8 cellular contexts compared by ENCODE assay signal in the genomic region with DNA sequence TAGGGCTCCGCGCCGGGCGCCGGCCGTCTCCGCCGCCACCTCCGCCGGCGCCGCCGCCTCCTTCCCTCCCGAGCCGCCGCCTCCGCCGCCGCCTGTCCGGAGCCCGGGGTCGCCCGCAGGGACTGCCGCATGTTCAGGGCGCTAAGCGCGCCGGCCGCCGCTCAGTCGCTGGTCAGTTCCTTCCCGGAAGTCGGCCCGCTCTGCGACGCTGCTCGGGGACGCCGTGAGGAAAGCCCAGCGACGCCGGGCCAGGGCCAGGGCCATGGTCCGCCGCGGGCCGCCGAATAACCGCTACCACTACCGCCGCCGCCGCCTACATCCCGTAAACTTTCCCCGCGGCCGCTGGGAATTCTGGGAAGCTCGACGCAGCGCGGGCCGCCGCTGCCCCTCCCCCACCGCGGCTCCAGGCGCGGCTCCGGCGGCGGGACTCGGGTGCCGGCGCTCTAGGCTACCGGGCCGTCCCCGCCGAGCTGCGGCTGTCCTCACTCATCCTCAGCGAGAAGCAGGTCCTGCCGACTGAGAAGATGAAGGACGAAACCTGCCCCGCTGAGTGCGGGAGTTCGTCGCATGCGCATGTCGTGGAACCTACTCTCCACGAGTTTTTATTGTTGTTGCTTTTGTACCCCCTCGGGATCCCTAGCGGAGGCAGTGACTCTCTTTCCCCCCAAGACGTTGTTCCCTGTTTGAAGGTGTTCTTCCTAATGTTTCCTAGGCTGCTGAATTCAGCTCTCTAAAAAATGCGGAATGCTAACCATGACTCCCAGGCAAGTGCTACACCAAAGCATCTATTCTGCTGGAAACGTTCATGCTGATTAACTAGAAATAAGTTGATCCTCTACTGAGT. TPM values are rescaled to one million over a fixed set of nuclear protein-coding genes. Genes with fewer than 3 reads are reported as not detected.
DNase-seq lines count a peak whose midpoint lies in the region; ATAC-seq, FAIRE-seq and TF ChIP-seq lines count a peak whose summit lies in the region.

A gene (minus strand): TSS at position 299 of the 844 bp plus-strand sequence. CDS start 339 bp downstream, outside the sequence.

- peak; percentile 73 for ATAC-seq in HG03439 (IDR thresholded peaks at IDR 0.05; ENCODE audit: unreplicated experiment)

- peaks cover 3% of the 10 kb centered on the region; the same call in 1 of the 2 replicates for H3K23me2 ChIP-seq in H1 (ENCODE audit: low read depth, low read length)

- POLR2A ChIA-PET in activated CD8-positive, alpha-beta memory T cell treated with anti-CD3 and anti-CD28 coated beads for 36 hours (lab: Charles Lee), result interaction anchor here (0.7 to 1.4 kb wide), 3 partner anchors 69 to 580 kb away, joined by 3 to 5 read pairs (median 3); no protein-coding TSS in a partner anchor
- POLR2A ChIA-PET in H1 (lab: Charles Lee; ENCODE audit: partially characterized antibody), result interaction anchor here (0.6 to 4.6 kb wide), 14 partner anchors 9 to 425 kb away, joined by 3 to 70 read pairs (median 4); a partner anchor contains a TSS

- H3K79me2 ChIP-seq in H1 (ENCODE audit: control insufficient read depth in 1 of 2, insufficient read depth in 2 of 2, low read length in 2 of 2) (peaks cover 4 to 45% of the 10 kb centered on the region in 2 experiments; a peak in 3 of 4 replicates), mesendoderm (ENCODE audit: control insufficient read depth, insufficient read depth, low read length) (peaks cover 17% of the 10 kb centered on the region)

- no peak; a peak in 1 of 4 replicates for TF ChIP-seq RAD21 in H1 (IDR thresholded peaks at IDR 0.05 in 1 of 2, conservative IDR thresholded peaks at IDR 0.05 in 1 of 2; ENCODE audit: low read depth in 2 of 2, low read length in 2 of 2)

- peak within 1 kb of the TSS; percentile 75; the same call in 1 of the 2 replicates for H2BK15ac ChIP-seq in H1 (ENCODE audit: low read length)
- H2BK15ac ChIP-seq in mesendoderm (replicated peaks; ENCODE audit: low read depth), result no peak within 1 kb of the TSS

- H3K23ac ChIP-seq in H1 (ENCODE audit: insufficient read length) (no peak within 1 kb of the TSS), mesendoderm (ENCODE audit: low read length) (no peak within 1 kb of the TSS)

- H2AFZ ChIP-seq in H1 (ENCODE audit: low read length), result peak within 1 kb of the TSS; percentile 70; the same call in 1 of the 2 replicates

- H3K4me3 ChIP-seq in BLaER1 treated with 17β-estradiol and CSF1 and Interleukin-3, amounts not matched to agents 10 nM and 100 nM, result peak within 1 kb of the TSS; percentile 81 to 96 (median 90)
- peak within 1 kb of the TSS; percentile 72 to 97 (median 87) for H3K4me3 ChIP-seq in H1 (ENCODE audit: extremely low read depth in 1 of 4, insufficient read depth in 2 of 4, low read depth in 3 of 4, low read length in 4 of 4)
- peak within 1 kb of the TSS; percentile 88 for H3K4me3 ChIP-seq in mesendoderm (ENCODE audit: low read length)

- no peaks in the 10 kb centered on the region; a peak in 1 of 22 replicates for H3K9me3 ChIP-seq in BLaER1 treated with 17β-estradiol and CSF1 and Interleukin-3, amounts not matched to agents 10 nM and 100 nM (replicated peaks in 1 of 11)
- no peaks in the 10 kb centered on the region for H3K9me3 ChIP-seq in H1 (ENCODE audit: insufficient read depth in 2 of 2, low read depth in 1 of 2, low read length in 1 of 2)

- peak within 1 kb of the TSS; percentile 84 for H3K14ac ChIP-seq in H1 (ENCODE audit: insufficient read length)

- peak within 1 kb of the TSS; percentile 95 for H4K5ac ChIP-seq in H1 (ENCODE audit: insufficient read length, low read depth, low read length)
- no peak within 1 kb of the TSS for H4K5ac ChIP-seq in mesendoderm (ENCODE audit: low read length)

- CTCF ChIA-PET in activated CD8-positive, alpha-beta memory T cell treated with anti-CD3 and anti-CD28 coated beads for 36 hours (lab: Charles Lee), result no interaction called here
- CTCF ChIA-PET in H1 (lab: Charles Lee; ENCODE audit: partially characterized antibody), result interaction anchor here (0.6 to 1.0 kb wide), 3 partner anchors 40 to 192 kb away, joined by 3 to 4 read pairs (median 3); no protein-coding TSS in a partner anchor

- peak within 1 kb of the TSS; percentile 83 for H4K91ac ChIP-seq in H1 (replicated peaks; ENCODE audit: insufficient read length, low read length)

- 0 out of 2 replicates have a peak within 1 kb of the TSS, but pooled peaks have one; percentile 11 for H2AK5ac ChIP-seq in H1 (ENCODE audit: low read depth, low read length)
- no peak within 1 kb of the TSS for H2AK5ac ChIP-seq in mesendoderm (ENCODE audit: low read length)

- H4K8ac ChIP-seq in H1 (ENCODE audit: extremely low read depth, insufficient read depth, low read length) (peak within 1 kb of the TSS; percentile 95), mesendoderm (ENCODE audit: low read depth, low read length) (peak within 1 kb of the TSS; percentile 70)

- H3K27ac ChIP-seq in BLaER1 treated with 17β-estradiol and CSF1 and Interleukin-3, amounts not matched to agents 10 nM and 100 nM, result peak within 1 kb of the TSS; percentile 77 to 95 (median 86)
- peak within 1 kb of the TSS; percentile 91 for H3K27ac ChIP-seq in H1 (ENCODE audit: low read depth, low read length)
- H3K27ac ChIP-seq in mesendoderm (ENCODE audit: low read depth, low read length), result peak within 1 kb of the TSS; percentile 95

- H3K9ac ChIP-seq in BLaER1 treated with 17β-estradiol and CSF1 and Interleukin-3, amounts not matched to agents 10 nM and 100 nM, result peak within 1 kb of the TSS; percentile 85 to 96 (median 89)
- H3K9ac ChIP-seq in H1 (replicated peaks in 1 of 4; ENCODE audit: extremely low read depth in 1 of 4, low read depth in 3 of 4, low read length in 3 of 4) (peak within 1 kb of the TSS; percentile 85 to 93 (median 88)), mesendoderm (ENCODE audit: low read length) (peak within 1 kb of the TSS; percentile 87)

- H3K79me1 ChIP-seq in H1 (ENCODE audit: low read depth, low read length) (no peaks in the 10 kb centered on the region), mesendoderm (ENCODE audit: low read length) (no peaks in the 10 kb centered on the region)

- peak within 1 kb of the TSS; percentile 19 for H2BK120ac ChIP-seq in H1 (replicated peaks; ENCODE audit: low read depth, low read length)
- no peak within 1 kb of the TSS for H2BK120ac ChIP-seq in mesendoderm (ENCODE audit: low read depth, low read length)

- H3K4me2 ChIP-seq in BLaER1 treated with 17β-estradiol and CSF1 and Interleukin-3, amounts not matched to agents 10 nM and 100 nM, result peak within 1 kb of the TSS; percentile 77 to 95 (median 88)
- H3K4me2 ChIP-seq in H1 (ENCODE audit: insufficient read depth in 1 of 2, low read depth in 2 of 2, low read length in 2 of 2) (peak within 1 kb of the TSS; percentile 83 to 89), mesendoderm (ENCODE audit: low read length) (peak within 1 kb of the TSS; percentile 89)

- H3K27me3 ChIP-seq in BLaER1 treated with 17β-estradiol and CSF1 and Interleukin-3, amounts not matched to agents 10 nM and 100 nM, result no peaks in the 10 kb centered on the region
- H3K27me3 ChIP-seq in H1 (replicated peaks in 1 of 4; ENCODE audit: control insufficient read depth in 3 of 4, extremely low read depth in 1 of 4, insufficient read depth in 3 of 4, low read length in 3 of 4) (no peaks in the 10 kb centered on the region), mesendoderm (ENCODE audit: insufficient read depth, low read length, poor library complexity) (no peaks in the 10 kb centered on the region)

- peaks cover 0 to 16% (median 0%) of the 10 kb centered on the region in 11 experiments; a peak in 2 of 22 replicates for H4K20me1 ChIP-seq in BLaER1 treated with 17β-estradiol and CSF1 and Interleukin-3, amounts not matched to agents 10 nM and 100 nM
- H4K20me1 ChIP-seq in H1 (replicated peaks in 1 of 2; ENCODE audit: control insufficient read depth in 1 of 2, insufficient read depth in 2 of 2, low read length in 2 of 2), result no peaks in the 10 kb centered on the region

- 0 out of 2 replicates have a peak within 1 kb of the TSS, but pooled peaks have one; percentile 34 for H2BK20ac ChIP-seq in H1 (ENCODE audit: low read length)

- no peak for FAIRE-seq in H1 (lab: Jason Lieb, UNC)

- peak; percentile 16 for DNase-seq in GM19238 (ENCODE audit: insufficient read length, low spot score)
- peak; percentile 87 for DNase-seq in NCI-H748 (lab: John Stamatoyannopoulos, UW; ENCODE audit: unreplicated experiment)
- peak in 1 of 2 experiments; percentile 87 for DNase-seq in H1 (ENCODE audit: low read depth in 1 of 2, low spot score in 2 of 2)
- DNase-seq in mesendoderm, result peak; percentile 89
- peak; percentile 9 for DNase-seq in stimulated activated CD8-positive, alpha-beta memory T cell treated with anti-CD3 and anti-CD28 coated beads, Interleukin-15, amount 100 ng/mL, for 1 hour (ENCODE audit: low read depth)

- 1% methylated on average over 23 of the region's 92 CpGs; no CpG with 5 or more reads in 1 of the 2 experiments for WGBS in H1 (ENCODE audit: extremely low coverage in 1 of 2, insufficient coverage in 1 of 2, insufficient read length in 1 of 2, insufficient replicate concordance in 2 of 2, low coverage in 1 of 2, low lambda C conversion rate in 2 of 2, missing lambda C conversion rate in 1 of 2), 2 experiments
- WGBS in mesendoderm (ENCODE audit: extremely low coverage, insufficient coverage, low lambda C conversion rate), result no CpG with 5 or more reads among the region's 92 CpGs

- TF ChIP-seq CTCF in H1 (IDR thresholded peaks at IDR 0.05; ENCODE audit: control extremely low read depth in 1 of 3, insufficient read depth in 1 of 3, low read depth in 1 of 3, low read length in 3 of 3), result no peak; a peak in 1 of 4 replicates

- peak; percentile 68 to 93 for TF ChIP-seq POLR2A in H1 (IDR thresholded peaks at IDR 0.05; ENCODE audit: control extremely low read depth in 1 of 2, low read depth in 2 of 2, low read length in 2 of 2)

- H2BK12ac ChIP-seq in H1 (ENCODE audit: low read depth, low read length), result peak within 1 kb of the TSS; percentile 99; the same call in 1 of the 2 replicates

- peak within 1 kb of the TSS; percentile 92 for H3K56ac ChIP-seq in H1 (replicated peaks; ENCODE audit: insufficient read length, low read depth, low read length)
- H3K56ac ChIP-seq in mesendoderm (ENCODE audit: low read length), result peak within 1 kb of the TSS; percentile 99

- peaks cover 18 to 42% (median 29%) of the 10 kb centered on the region in 10 experiments; a peak in 19 of 20 replicates for H3K4me1 ChIP-seq in BLaER1 treated with 17β-estradiol and CSF1 and Interleukin-3, amounts not matched to agents 10 nM and 100 nM
- peaks cover 7 to 17% (median 12%) of the 10 kb centered on the region in 4 experiments for H3K4me1 ChIP-seq in H1 (replicated peaks in 1 of 4; ENCODE audit: control insufficient read depth in 3 of 4, insufficient read depth in 4 of 4, low read length in 3 of 4)
- peaks cover 9% of the 10 kb centered on the region for H3K4me1 ChIP-seq in mesendoderm (ENCODE audit: control insufficient read depth, low read depth, low read length)

- peak; percentile 7 to 59; a peak in 2 of 3 replicates for TF ChIP-seq EP300 in H1 (IDR thresholded peaks at IDR 0.05; ENCODE audit: borderline replicate concordance in 1 of 2, low read depth in 2 of 2, low read length in 2 of 2)

- H3K4ac ChIP-seq in H1 (replicated peaks; ENCODE audit: insufficient read length, low read depth, low read length) (no peak within 1 kb of the TSS), mesendoderm (ENCODE audit: low read depth, low read length) (peak within 1 kb of the TSS; percentile 46)

- H3K36me3 ChIP-seq in BLaER1 treated with 17β-estradiol and CSF1 and Interleukin-3, amounts not matched to agents 10 nM and 100 nM, result peaks cover 4 to 16% (median 13%) of the 10 kb centered on the region in 11 experiments; a peak in 16 of 22 replicates
- H3K36me3 ChIP-seq in H1 (ENCODE audit: control insufficient read depth in 2 of 4, insufficient read depth in 4 of 4, low read length in 3 of 4), result peaks cover 0 to 12% (median 3%) of the 10 kb centered on the region in 4 experiments; a peak in 5 of 8 replicates
- no peaks in the 10 kb centered on the region for H3K36me3 ChIP-seq in mesendoderm (ENCODE audit: control insufficient read depth, insufficient read depth, low read length)

- H2BK5ac ChIP-seq in H1 (ENCODE audit: low read depth, low read length) (peak within 1 kb of the TSS; percentile 95), mesendoderm (ENCODE audit: low read length) (peak within 1 kb of the TSS; percentile 90)

- H3K18ac ChIP-seq in H1 (ENCODE audit: extremely low read depth, low read length) (peak within 1 kb of the TSS; percentile 98), mesendoderm (ENCODE audit: low read length) (peak within 1 kb of the TSS; percentile 94)

RNA-seq across cellular contexts. Expression of the gene that starts here (rescaled TPM):
- 10 to 100 TPM; 14.1 to 14.9 TPM for total RNA-seq in activated CD8-positive, alpha-beta memory T cell treated with anti-CD3 and anti-CD28 coated beads for 36 hours
- 72.5 and 78.3 TPM in 2 replicates for total RNA-seq in H1 (2021; fragmentation: NEBNext Ultra II Directional; extraction: Animal tissue kit (Norgen Biotek cat#: 25700))
- 11.5 and 15.9 TPM in 2 replicates for polyA plus RNA-seq in H1 (2011; rRNA removed)
- polyA plus RNA-seq in H1 (2011; cell fraction: cytosol; rRNA removed), result 23.0 TPM
- polyA plus RNA-seq in H1 (2011; cell fraction: nucleus; rRNA removed), result 13.7 TPM
- 26.1 to 52.9 TPM (median 34.0 TPM) in 4 replicates for polyA plus RNA-seq in H1 (2012, experiment 1 of 2)
- 11.1 TPM for polyA plus RNA-seq in H1 (2012, experiment 2 of 2)
- 60.3 TPM for polyA plus RNA-seq in H1 (2013, experiment 1 of 2)
- polyA plus RNA-seq in H1 (2013, experiment 2 of 2), result 56.8 TPM
- polyA minus RNA-seq in H1 (2011; rRNA and poly(A)+ RNA removed), result 24.0 and 29.6 TPM in 2 replicates
- polyA minus RNA-seq in H1 (2011; cell fraction: cytosol; rRNA and poly(A)+ RNA removed), result 19.4 TPM
- polyA minus RNA-seq in H1 (2011; cell fraction: nucleus; rRNA and poly(A)+ RNA removed), result 42.9 TPM
- polyA plus RNA-seq in mesendoderm (2013, experiment 1 of 2), result 56.9 TPM
- 57.0 TPM for polyA plus RNA-seq in mesendoderm (2013, experiment 2 of 2)
